In the genomic region with DNA sequence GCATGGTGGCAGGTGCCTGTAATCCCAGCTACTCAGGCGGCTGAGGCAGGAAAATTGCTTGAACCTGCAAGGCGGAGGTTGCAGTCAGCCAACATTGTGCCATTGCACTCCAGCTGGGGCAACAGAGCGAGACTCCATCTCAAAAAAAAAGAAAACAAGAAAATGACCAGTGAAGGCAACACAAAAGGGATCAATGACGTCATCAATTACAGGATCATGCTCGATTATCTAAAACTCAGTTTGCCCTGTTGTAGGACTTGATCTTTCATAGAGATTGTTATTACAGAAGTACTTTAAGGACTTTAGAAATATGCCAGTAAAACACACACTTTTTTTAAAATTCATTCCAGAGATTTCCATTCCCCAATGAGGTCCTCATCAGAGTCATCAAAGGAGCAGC, we compare ENCODE assay signal across 28 cellular contexts.
"Had no signal": no experiment of that assay in that cellular context is flagged by ENCODE, and none has a peak within 500 bp of the region (broad histone marks: within the 10 kb centered on the region; RNA-seq: fewer than 3 reads in every experiment).

No MANE protein-coding gene starts in this region.

- H3K4me3 Mint-ChIP-seq: naive thymus-derived CD4-positive, alpha-beta T cell; nephron; neural progenitor cell; stimulated activated memory B cell treated with anti-CD40 and anti-IgM and Interleukin-4, amounts not matched to agents 10 μg/mL and 1 μg/mL and 100 μg/mL, for 72 hours; stimulated activated naive CD8-positive, alpha-beta T cell treated with anti-CD3 and anti-CD28 coated beads, Interleukin-15, amount 100 ng/mL, for 72 hours; type B pancreatic cell had no signal

- H3K4me1 ChIP-seq: psoas muscle, testis had no signal

- H3K27ac Mint-ChIP-seq: naive thymus-derived CD4-positive, alpha-beta T cell; neural progenitor cell; stimulated activated memory B cell treated with anti-CD40 and anti-IgM and Interleukin-4, amounts not matched to agents 10 μg/mL and 1 μg/mL and 100 μg/mL, for 72 hours; stimulated activated naive CD8-positive, alpha-beta T cell treated with anti-CD3 and anti-CD28 coated beads, Interleukin-15, amount 100 ng/mL, for 72 hours; type B pancreatic cell had no signal

- H3K9ac ChIP-seq: neural progenitor cell had no signal

- H2AFZ ChIP-seq: neural progenitor cell had no signal

- H3K27ac ChIP-seq: neural progenitor cell, ovary, psoas muscle, skin epidermis, spleen, suprapubic skin, testis, tibial artery, upper lobe of right lung, uterus had no signal

- H3K4me3 ChIP-seq: neural progenitor cell, ovary, psoas muscle, skin epidermis, smooth muscle cell, spleen, suprapubic skin, testis, tibial artery, transverse colon, upper lobe of right lung, uterus had no signal

- H3K9me3 ChIP-seq: ovary, psoas muscle, suprapubic skin, testis, tibial artery, upper lobe of right lung, uterus had no signal

- DNase-seq: naive thymus-derived CD4-positive, alpha-beta T cell; occipital lobe; ovary; psoas muscle; right cardiac atrium; spleen; stimulated activated CD4-positive, alpha-beta T cell treated with anti-CD3 and anti-CD28 coated beads, Interleukin-12 subunit alpha, Interleukin-12 subunit beta, amount 100 ng/mL, for 4 hours; stimulated activated CD4-positive, alpha-beta T cell treated with anti-CD3 and anti-CD28 coated beads, Interleukin-1b, Interleukin-23, amount 100 ng/mL, for 48 hours; stimulated activated CD4-positive, alpha-beta T cell treated with anti-CD3 and anti-CD28 coated beads, Interleukin-4, amount 100 ng/mL, for 1 hour; stimulated activated CD4-positive, alpha-beta T cell treated with anti-CD3 and anti-CD28 coated beads, Interleukin-4, amount 100 ng/mL, for 4 hours; stimulated activated CD8-positive, alpha-beta memory T cell treated with anti-CD3 and anti-CD28 coated beads, Interleukin-4, amount 100 ng/mL, for 48 hours; stimulated activated naive CD4-positive, alpha-beta T cell; stimulated activated naive CD8-positive, alpha-beta T cell treated with anti-CD3 and anti-CD28 coated beads, Interleukin-15, amount 100 ng/mL, for 72 hours; stimulated activated naive CD8-positive, alpha-beta T cell treated with anti-CD3 and anti-CD28 coated beads, Interleukin-15, Interleukin-2, amounts not matched to agents 100 U/mL and 50 U/mL, for 24 hours; substantia nigra; testis; tibial artery; transverse colon; upper lobe of right lung; uterus had no signal

- H3K36me3 ChIP-seq: neural progenitor cell, ovary, spleen, suprapubic skin, tibial artery, transverse colon, upper lobe of right lung, uterus had no signal

- H3K36me3 Mint-ChIP-seq: neural progenitor cell; stimulated activated memory B cell treated with anti-CD40 and anti-IgM and Interleukin-4, amounts not matched to agents 10 μg/mL and 1 μg/mL and 100 μg/mL, for 72 hours; type B pancreatic cell had no signal

- H3K9me3 Mint-ChIP-seq: nephron had no signal

- H3K4me1 Mint-ChIP-seq: stimulated activated memory B cell treated with anti-CD40 and anti-IgM and Interleukin-4, amounts not matched to agents 10 μg/mL and 1 μg/mL and 100 μg/mL, for 72 hours had no signal

- ATAC-seq: naive thymus-derived CD4-positive, alpha-beta T cell; right cardiac atrium; sciatic nerve; stimulated activated memory B cell treated with anti-CD40 and anti-IgM and Interleukin-4, amounts not matched to agents 10 μg/mL and 1 μg/mL and 100 μg/mL, for 72 hours; stimulated activated naive CD8-positive, alpha-beta T cell treated with anti-CD3 and anti-CD28 coated beads, Interleukin-15, amount 100 ng/mL, for 72 hours; stimulated activated naive CD8-positive, alpha-beta T cell treated with anti-CD3 and anti-CD28 coated beads, Interleukin-15, Interleukin-2, amounts not matched to agents 100 U/mL and 50 U/mL, for 24 hours; upper lobe of right lung had no signal

- H3K27me3 ChIP-seq: neural progenitor cell, ovary, spleen, suprapubic skin, testis, tibial artery, transverse colon, upper lobe of right lung, uterus had no signal

- H3K4me2 ChIP-seq: neural progenitor cell, smooth muscle cell had no signal
